Comparison of ENCODE assay signal across 1 cellular context in genomic region chr10:53697038-53697437, GRCh38.
TF ChIP-seq lines count a peak whose summit lies in the region.

No MANE protein-coding gene starts in this region.

TF ChIP-seq in SK-N-SH, 30 proteins besides CTCF, POLR2A, EP300 and RAD21:
- TF ChIP-seq PBX3 (IDR thresholded peaks at IDR 0.05) = 0 out of 2 replicates have a peak, but pooled peaks have one; percentile 3
- no peak for TF ChIP-seq NFIC (IDR thresholded peaks at IDR 0.05; ENCODE audit: borderline replicate concordance)
